ENCODE assay signal across 31 cellular contexts in genomic region chr13:105971720-105972119, GRCh38.
A peak's percentile ranks its signal among the peaks of the same experiment; 100 is the strongest.
DNase-seq lines count a peak whose midpoint lies in the region; ATAC-seq, FAIRE-seq and TF ChIP-seq lines count a peak whose summit lies in the region.
"Had no signal": no experiment of that assay in that cellular context is flagged by ENCODE, and none has a peak within 500 bp of the region (broad histone marks: within the 10 kb centered on the region; RNA-seq: fewer than 3 reads in every experiment).

No MANE protein-coding gene starts in this region.

- H3K36me3 Mint-ChIP-seq in GM23338 (ENCODE audit: low read depth) (no peaks in the 10 kb centered on the region; the same call in 2 of the 3 replicates), natural killer cell (no peaks in the 10 kb centered on the region)
- no peaks in the 10 kb centered on the region for H3K36me3 Mint-ChIP-seq in CD8-positive, alpha-beta memory T cell
- no peaks in the 10 kb centered on the region for H3K36me3 Mint-ChIP-seq in activated naive CD4-positive, alpha-beta T cell treated with anti-CD3 and anti-CD28 coated beads, Interleukin-2, amount 10 ng/mL, durations not matched to agents 7 days and 5 days
- H3K36me3 Mint-ChIP-seq: activated naive CD8-positive, alpha-beta T cell treated with anti-CD3 and anti-CD28 coated beads for 36 hours; natural killer cell treated with Interleukin-12 subunit alpha and Interleukin-12 subunit beta and Interleukin-15 and Interleukin-18, amount 100 ng/mL, for 72 hours had no signal

- H3K4me1 ChIP-seq in GM23338 (ENCODE audit: insufficient read depth) (peaks cover 14% of the 10 kb centered on the region), PC-3 (ENCODE audit: insufficient read depth, low read length) (peaks cover 33% of the 10 kb centered on the region), keratinocyte (ENCODE audit: control insufficient read depth, extremely low read depth, insufficient read depth, low read length) (peaks cover 22% of the 10 kb centered on the region), osteoblast (ENCODE audit: insufficient read depth, low read length) (no peaks in the 10 kb centered on the region)
- H3K4me1 ChIP-seq in CD8-positive, alpha-beta memory T cell (ENCODE audit: insufficient read depth, low read length) = no peaks in the 10 kb centered on the region
- H3K4me1 ChIP-seq: esophagus muscularis mucosa, left lung, spleen had no signal

- H3K9ac ChIP-seq in PC-3 (ENCODE audit: low read length) = no peak overlapping the region
- H3K9ac ChIP-seq in keratinocyte (ENCODE audit: control insufficient read depth, extremely low read depth, insufficient read depth, low read length) = no peak overlapping the region
- H3K9ac ChIP-seq: GM23248 had no signal

- 0 out of 2 replicates have a peak overlapping the region, but pooled peaks have one; percentile 0 for H3K4me2 ChIP-seq in GM23338
- peak overlapping the region; percentile 58 for H3K4me2 ChIP-seq in PC-3 (ENCODE audit: low read length)
- H3K4me2 ChIP-seq in keratinocyte (ENCODE audit: control insufficient read depth, extremely low read depth, insufficient read depth, low read depth, low read length) = peak overlapping the region; percentile 64
- peak overlapping the region; percentile 39 for H3K4me2 ChIP-seq in osteoblast (ENCODE audit: insufficient read depth, low read length)

- no peaks in the 10 kb centered on the region for H4K20me1 ChIP-seq in GM23338 (replicated peaks; ENCODE audit: insufficient read depth)
- H4K20me1 ChIP-seq in PC-3 (ENCODE audit: low read length) = no peaks in the 10 kb centered on the region
- H4K20me1 ChIP-seq in keratinocyte (ENCODE audit: control insufficient read depth, extremely low read depth, insufficient read depth, low read length) = no peaks in the 10 kb centered on the region
- H4K20me1 ChIP-seq in osteoblast (ENCODE audit: insufficient read depth, low read length) = no peaks in the 10 kb centered on the region

- H3K4me3 ChIP-seq in GM23338 (no peak overlapping the region), PC-3 (ENCODE audit: low read length) (no peak overlapping the region), keratinocyte (ENCODE audit: control insufficient read depth in 2 of 3, extremely low read depth in 1 of 3, insufficient read depth in 2 of 3, low read depth in 1 of 3, low read length in 3 of 3) (no peak overlapping the region), osteoblast (ENCODE audit: insufficient read depth, low read length) (no peak overlapping the region)
- no peak overlapping the region for H3K4me3 ChIP-seq in CD8-positive, alpha-beta memory T cell (ENCODE audit: low read length)
- H3K4me3 ChIP-seq: esophagus muscularis mucosa, GM23248, left lung, pancreas, spleen, tibial nerve had no signal

- H3K9me3 ChIP-seq in PC-3 (ENCODE audit: low read length) = no peaks in the 10 kb centered on the region
- H3K9me3 ChIP-seq in keratinocyte (ENCODE audit: control insufficient read depth, low read depth, low read length) = no peaks in the 10 kb centered on the region
- H3K9me3 ChIP-seq in osteoblast (ENCODE audit: low read depth, low read length) = no peaks in the 10 kb centered on the region
- no peaks in the 10 kb centered on the region for H3K9me3 ChIP-seq in CD8-positive, alpha-beta memory T cell (ENCODE audit: low read length)
- H3K9me3 ChIP-seq: esophagus muscularis mucosa, pancreas, tibial nerve had no signal

- no peaks in the 10 kb centered on the region for H3K36me3 ChIP-seq in GM23338 (ENCODE audit: insufficient read depth)
- no peaks in the 10 kb centered on the region for H3K36me3 ChIP-seq in PC-3 (ENCODE audit: low read depth, low read length)
- H3K36me3 ChIP-seq in keratinocyte (ENCODE audit: control insufficient read depth in 2 of 2, extremely low read depth in 1 of 2, insufficient read depth in 2 of 2, low read length in 2 of 2) = no peaks in the 10 kb centered on the region
- no peaks in the 10 kb centered on the region for H3K36me3 ChIP-seq in osteoblast (ENCODE audit: insufficient read depth, low read length)
- no peaks in the 10 kb centered on the region for H3K36me3 ChIP-seq in CD8-positive, alpha-beta memory T cell (ENCODE audit: insufficient read depth, low read length)
- H3K36me3 ChIP-seq: esophagus muscularis mucosa, left lung, pancreas, spleen, tibial nerve had no signal

- H3K9me2 ChIP-seq in GM23338 (ENCODE audit: insufficient read depth) (0 out of 2 replicates have a peak, but pooled peaks cover 2% of the 10 kb centered on the region), PC-3 (replicated peaks; ENCODE audit: low read length) (no peaks in the 10 kb centered on the region)

- no TSS peak for BruUV-seq in PC-3 (replicated peaks; lab: Mats Ljungman, UMichigan)

- FAIRE-seq in keratinocyte (lab: Jason Lieb, UNC) = no peak
- FAIRE-seq: frontal cortex, GM18507, pancreas had no signal

- H2AFZ ChIP-seq in GM23338 (no peak overlapping the region), PC-3 (ENCODE audit: low read length) (peak overlapping the region; percentile 43; the same call in 1 of the 2 replicates), keratinocyte (ENCODE audit: control insufficient read depth, low read length) (no peak overlapping the region), osteoblast (ENCODE audit: low read length) (no peak overlapping the region)
- H2AFZ ChIP-seq: GM23248 had no signal

- no peaks in the 10 kb centered on the region for H3K27me3 ChIP-seq in GM23338 (ENCODE audit: insufficient read depth)
- H3K27me3 ChIP-seq in PC-3 (ENCODE audit: low read length) = no peaks in the 10 kb centered on the region
- no peaks in the 10 kb centered on the region for H3K27me3 ChIP-seq in keratinocyte (ENCODE audit: control insufficient read depth, extremely low read depth, insufficient read depth, low read length)
- no peaks in the 10 kb centered on the region for H3K27me3 ChIP-seq in osteoblast (ENCODE audit: insufficient read depth, low read length)
- H3K27me3 ChIP-seq in CD8-positive, alpha-beta memory T cell (ENCODE audit: insufficient read depth, low read length, poor library complexity, severe bottlenecking) = no peaks in the 10 kb centered on the region
- H3K27me3 ChIP-seq: esophagus muscularis mucosa, left lung, pancreas, spleen, tibial nerve had no signal

- H3K4me3 Mint-ChIP-seq in GM23338 (no peak overlapping the region), natural killer cell (no peak overlapping the region)
- H3K4me3 Mint-ChIP-seq in CD8-positive, alpha-beta memory T cell = no peak overlapping the region
- no peak overlapping the region for H3K4me3 Mint-ChIP-seq in activated naive CD4-positive, alpha-beta T cell treated with anti-CD3 and anti-CD28 coated beads, Interleukin-2, amount 10 ng/mL, durations not matched to agents 7 days and 5 days
- H3K4me3 Mint-ChIP-seq: activated CD4-positive, alpha-beta T cell treated with anti-CD3 and anti-CD28 coated beads for 36 hours; activated CD8-positive, alpha-beta T cell treated with anti-CD3 and anti-CD28 coated beads, Interleukin-2, amount 10 ng/mL, durations not matched to agents 7 days and 5 days; activated naive CD8-positive, alpha-beta T cell treated with anti-CD3 and anti-CD28 coated beads for 36 hours; effector memory CD8-positive, alpha-beta T cell; natural killer cell treated with Interleukin-12 subunit alpha and Interleukin-12 subunit beta and Interleukin-15 and Interleukin-18, amount 100 ng/mL, for 72 hours had no signal

- H3K9me1 ChIP-seq in keratinocyte (ENCODE audit: control insufficient read depth, extremely low read depth, insufficient read depth, low read length) = no peaks in the 10 kb centered on the region

- H3K79me2 ChIP-seq in GM23338 (replicated peaks; ENCODE audit: insufficient read depth) (no peaks in the 10 kb centered on the region), PC-3 (ENCODE audit: low read length) (no peaks in the 10 kb centered on the region), keratinocyte (ENCODE audit: control insufficient read depth, insufficient read depth, low read length) (no peaks in the 10 kb centered on the region), osteoblast (ENCODE audit: insufficient read depth, low read length) (no peaks in the 10 kb centered on the region)

- dilution Hi-C loops in keratinocyte (cut with MboI; ENCODE audit: extremely low pct_ligation_motif_present, low sequenced_read_pairs) = no loop called here

- DNase-seq in GM23338 (ENCODE audit: low spot score) (no peak), PC-3 (no peak), keratinocyte (ENCODE audit: low read depth, low spot score) (no peak), osteoblast (ENCODE audit: insufficient read length, low spot score, missing footprints) (peak; percentile 36), natural killer cell (no peak)
- DNase-seq in CD8-positive, alpha-beta memory T cell = no peak
- DNase-seq in activated naive CD4-positive, alpha-beta T cell treated with anti-CD3 and anti-CD28 coated beads, Interleukin-2, amount 10 ng/mL, durations not matched to agents 7 days and 5 days = no peak
- DNase-seq: activated CD4-positive, alpha-beta T cell treated with anti-CD3 and anti-CD28 coated beads for 36 hours; activated CD8-positive, alpha-beta T cell treated with anti-CD3 and anti-CD28 coated beads, Interleukin-2, amount 10 ng/mL, durations not matched to agents 7 days and 5 days; activated effector memory CD4-positive, alpha-beta T cell treated with Interleukin-2 at 50 U/mL for 16 hours; activated naive CD8-positive, alpha-beta T cell treated with anti-CD3 and anti-CD28 coated beads for 36 hours; activated T-cell treated with anti-CD3 and anti-CD28 coated beads for 4 hours; aorta; DMS79 treated with DMSO at 0.1 percent for 48 hours; effector memory CD8-positive, alpha-beta T cell; GM23248; IMR-90; left lung; NCI-H2029 treated with DMSO at 0.1 percent for 48 hours; NCI-H345; OCI-M1; pancreas; spleen; T-helper 2 cell had no signal

- no peak overlapping the region for H3K27ac Mint-ChIP-seq in GM23338
- no peak overlapping the region for H3K27ac Mint-ChIP-seq in natural killer cell
- no peak overlapping the region for H3K27ac Mint-ChIP-seq in CD8-positive, alpha-beta memory T cell
- no peak overlapping the region for H3K27ac Mint-ChIP-seq in activated naive CD4-positive, alpha-beta T cell treated with anti-CD3 and anti-CD28 coated beads, Interleukin-2, amount 10 ng/mL, durations not matched to agents 7 days and 5 days
- H3K27ac Mint-ChIP-seq: activated CD4-positive, alpha-beta T cell treated with anti-CD3 and anti-CD28 coated beads for 36 hours; activated CD8-positive, alpha-beta T cell treated with anti-CD3 and anti-CD28 coated beads, Interleukin-2, amount 10 ng/mL, durations not matched to agents 7 days and 5 days; activated naive CD8-positive, alpha-beta T cell treated with anti-CD3 and anti-CD28 coated beads for 36 hours; effector memory CD8-positive, alpha-beta T cell; natural killer cell treated with Interleukin-12 subunit alpha and Interleukin-12 subunit beta and Interleukin-15 and Interleukin-18, amount 100 ng/mL, for 72 hours had no signal

- ATAC-seq in GM23338 (no peak), PC-3 (no peak), HG02870 (IDR thresholded peaks at IDR 0.05; ENCODE audit: unreplicated experiment) (no peak), natural killer cell (no peak)
- ATAC-seq: activated CD4-positive, alpha-beta T cell treated with anti-CD3 and anti-CD28 coated beads for 36 hours; activated CD8-positive, alpha-beta T cell treated with anti-CD3 and anti-CD28 coated beads, Interleukin-2, amount 10 ng/mL, durations not matched to agents 7 days and 5 days; effector memory CD8-positive, alpha-beta T cell; left lung; natural killer cell treated with Interleukin-12 subunit alpha and Interleukin-12 subunit beta and Interleukin-15 and Interleukin-18, amount 100 ng/mL, for 72 hours; pancreas; Right ventricle myocardium inferior had no signal

- H3K4me1 Mint-ChIP-seq in GM23338 (peaks cover 14% of the 10 kb centered on the region), natural killer cell (no peaks in the 10 kb centered on the region)
- H3K4me1 Mint-ChIP-seq in CD8-positive, alpha-beta memory T cell = no peaks in the 10 kb centered on the region
- no peaks in the 10 kb centered on the region for H3K4me1 Mint-ChIP-seq in activated naive CD4-positive, alpha-beta T cell treated with anti-CD3 and anti-CD28 coated beads, Interleukin-2, amount 10 ng/mL, durations not matched to agents 7 days and 5 days
- H3K4me1 Mint-ChIP-seq: activated CD4-positive, alpha-beta T cell treated with anti-CD3 and anti-CD28 coated beads for 36 hours; activated naive CD8-positive, alpha-beta T cell treated with anti-CD3 and anti-CD28 coated beads for 36 hours had no signal

- TF ChIP-seq CTCF in GM23338 (conservative IDR thresholded peaks at IDR 0.05; ENCODE audit: low read depth in 2 of 2) = no peak
- no peak for TF ChIP-seq CTCF in PC-3 (conservative IDR thresholded peaks at IDR 0.05; ENCODE audit: low read depth, low read length)
- no peak for TF ChIP-seq CTCF in keratinocyte (optimal IDR thresholded peaks at IDR 0.05 in 1 of 3, IDR thresholded peaks at IDR 0.05 in 1 of 3, conservative IDR thresholded peaks at IDR 0.05 in 1 of 3; ENCODE audit: extremely low read depth in 1 of 3, insufficient read depth in 2 of 3, low read length in 3 of 3)
- TF ChIP-seq CTCF in osteoblast (IDR thresholded peaks at IDR 0.05; ENCODE audit: extremely low read depth, low read depth, low read length) = no peak
- TF ChIP-seq CTCF in natural killer cell (IDR thresholded peaks at IDR 0.05) = no peak

- POLR2A ChIA-PET in PC-3 (lab: Charles Lee; ENCODE audit: unreplicated experiment) = no interaction called here
- POLR2A ChIA-PET in CD8-positive, alpha-beta memory T cell (lab: Charles Lee) = no interaction called here

- H3K27me3 Mint-ChIP-seq in GM23338 (ENCODE audit: insufficient read depth, low read depth, poor library complexity) = peaks cover 2% of the 10 kb centered on the region
- H3K27me3 Mint-ChIP-seq in natural killer cell (ENCODE audit: low read depth in 2 of 2) = no peaks in the 10 kb centered on the region
- peaks cover 0 to 1% of the 10 kb centered on the region in 2 donors for H3K27me3 Mint-ChIP-seq in CD8-positive, alpha-beta memory T cell
- H3K27me3 Mint-ChIP-seq in activated naive CD4-positive, alpha-beta T cell treated with anti-CD3 and anti-CD28 coated beads, Interleukin-2, amount 10 ng/mL, durations not matched to agents 7 days and 5 days = no peaks in the 10 kb centered on the region
- H3K27me3 Mint-ChIP-seq: activated naive CD8-positive, alpha-beta T cell treated with anti-CD3 and anti-CD28 coated beads for 36 hours; effector memory CD8-positive, alpha-beta T cell had no signal

- intact Hi-C loops in PC-3 (cut with micrococcal nuclease) (loop anchor here (1.0 to 10.0 kb wide), 2 partner anchors 157 to 197 kb away; no protein-coding TSS in a partner anchor), natural killer cell (cut with micrococcal nuclease) (no loop called here)

- CTCF ChIA-PET in PC-3 (lab: Charles Lee) = no interaction called here
- CTCF ChIA-PET in CD8-positive, alpha-beta memory T cell (lab: Charles Lee) = no interaction called here
- CTCF ChIA-PET in activated naive CD4-positive, alpha-beta T cell treated with anti-CD3 and anti-CD28 coated beads, Interleukin-2, amount 10 ng/mL, durations not matched to agents 7 days and 5 days (lab: Charles Lee) = no interaction called here

- H3F3A ChIP-seq in GM23338 (replicated peaks; ENCODE audit: low read depth) (no peaks in the 10 kb centered on the region), PC-3 (ENCODE audit: low read length, unreplicated experiment) (no peaks in the 10 kb centered on the region)

- H3K9me3 Mint-ChIP-seq in GM23338 (no peaks in the 10 kb centered on the region), natural killer cell (peaks cover 0 to 8% of the 10 kb centered on the region in 2 donors)
- H3K9me3 Mint-ChIP-seq in CD8-positive, alpha-beta memory T cell = peaks cover 0 to 3% (median 0%) of the 10 kb centered on the region in 5 donors
- H3K9me3 Mint-ChIP-seq in activated naive CD4-positive, alpha-beta T cell treated with anti-CD3 and anti-CD28 coated beads, Interleukin-2, amount 10 ng/mL, durations not matched to agents 7 days and 5 days = no peaks in the 10 kb centered on the region
- H3K9me3 Mint-ChIP-seq: activated naive CD8-positive, alpha-beta T cell treated with anti-CD3 and anti-CD28 coated beads for 36 hours; effector memory CD8-positive, alpha-beta T cell had no signal

- H3K27ac ChIP-seq in GM23338 (ENCODE audit: low read depth) = no peak overlapping the region
- no peak overlapping the region for H3K27ac ChIP-seq in PC-3 (ENCODE audit: low read length)
- H3K27ac ChIP-seq in keratinocyte (ENCODE audit: control insufficient read depth, insufficient read depth, low read length) = peak overlapping the region; percentile 29
- H3K27ac ChIP-seq in osteoblast (ENCODE audit: low read depth, low read length) = no peak overlapping the region
- H3K27ac ChIP-seq in CD8-positive, alpha-beta memory T cell (ENCODE audit: low read depth, low read length) = no peak overlapping the region
- H3K27ac ChIP-seq: esophagus muscularis mucosa, GM23248, left lung, pancreas, spleen had no signal

Comparison
In these comparisons a context has a peak if more than half of its experiments do, and no peak if none do; other contexts are left out.
1. H3K4me2 ChIP-seq: peak in every context shown above with its lines; median percentile 64 in keratinocyte; 58 in PC-3; 39 in osteoblast; 0 in GM23338.